In genomic region chr3:52246728-52247454, GRCh38 we compare ENCODE assay signal across 1 cellular context.
TF ChIP-seq lines count a peak whose summit lies in the region.

No MANE protein-coding gene starts in this region.

TF ChIP-seq in GM12878, 131 proteins besides CTCF, POLR2A, EP300 and RAD21:
- TF ChIP-seq YY1 (IDR thresholded peaks at IDR 0.05; ENCODE audit: low read depth, low read length) = 0 out of 2 replicates have a peak, but pooled peaks have one; percentile 19
- no peak for TF ChIP-seq TCF12 (IDR thresholded peaks at IDR 0.05; ENCODE audit: low read depth, low read length)
- no peak for TF ChIP-seq EGR1 (IDR thresholded peaks at IDR 0.05; ENCODE audit: borderline replicate concordance in 1 of 2, low read depth in 2 of 2, low read length in 2 of 2)
- no peak for TF ChIP-seq BCL3 (IDR thresholded peaks at IDR 0.05; ENCODE audit: borderline replicate concordance, insufficient read depth, low read depth, low read length, poor library complexity, severe bottlenecking)
- TF ChIP-seq ZBTB33 (IDR thresholded peaks at IDR 0.05) = no peak
- no peak for TF ChIP-seq ZBTB40 (IDR thresholded peaks at IDR 0.05; ENCODE audit: borderline replicate concordance)
- TF ChIP-seq CBX5 (IDR thresholded peaks at IDR 0.05; ENCODE audit: low read depth) = no peak
- TF ChIP-seq ZBTB4 (CRISPR knock-in tag; IDR thresholded peaks at IDR 0.05) = no peak
- TF ChIP-seq BACH1 (IDR thresholded peaks at IDR 0.05; ENCODE audit: borderline replicate concordance) = no peak
- TF ChIP-seq NR2C1 (IDR thresholded peaks at IDR 0.05) = no peak
- peak; percentile 52 for TF ChIP-seq DPF2 (IDR thresholded peaks at IDR 0.05)
- no peak for TF ChIP-seq CBX3 (IDR thresholded peaks at IDR 0.05; ENCODE audit: borderline replicate concordance, low read depth)
- TF ChIP-seq CEBPZ (IDR thresholded peaks at IDR 0.05; ENCODE audit: low read depth, low read length) = no peak
- TF ChIP-seq KLF5 (IDR thresholded peaks at IDR 0.05; ENCODE audit: partially characterized antibody) = no peak
